ENCODE assay signal across 8 cellular contexts in genomic region chr14:60655898-60656754, GRCh38. TPM values are rescaled to one million over a fixed set of nuclear protein-coding genes. Genes with fewer than 3 reads are reported as not detected.
A peak's percentile ranks its signal among the peaks of the same experiment; 100 is the strongest.
DNase-seq lines count a peak whose midpoint lies in the region; ATAC-seq and TF ChIP-seq lines count a peak whose summit lies in the region.

No MANE protein-coding gene starts in this region.

- TF ChIP-seq CTCF in OCI-LY3 (IDR thresholded peaks at IDR 0.05; ENCODE audit: low read depth, low read length) (no peak), spleen (IDR thresholded peaks at IDR 0.05 in 8 of 11, conservative IDR thresholded peaks at IDR 0.05 in 3 of 11) (no peak)

- no peaks in the 10 kb centered on the region for H4K20me1 ChIP-seq in OCI-LY3 (ENCODE audit: insufficient read depth, low read length)

- intact Hi-C loops in spleen (cut with DNase I; ENCODE audit: low total_unique reads) = no loop called here

- H3K9me3 ChIP-seq in OCI-LY3 (ENCODE audit: insufficient read depth, low read length) (no peaks in the 10 kb centered on the region), spleen (peaks cover 0 to 13% (median 0%) of the 10 kb centered on the region in 8 donors)

- H3K27ac ChIP-seq in OCI-LY3 (ENCODE audit: low read length) (no peak overlapping the region), spleen (no peak overlapping the region)

- H3K4me3 ChIP-seq in OCI-LY3 (ENCODE audit: low read length) = peak overlapping the region; percentile 91
- peak overlapping the region in 7 of 8 donors; percentile 56 to 75 (median 60) for H3K4me3 ChIP-seq in spleen

- H2AFZ ChIP-seq in OCI-LY3 (ENCODE audit: low read depth, low read length) = peak overlapping the region; percentile 94

- H3K4me2 ChIP-seq in OCI-LY3 (ENCODE audit: low read length) = peak overlapping the region; percentile 94

- no peaks in the 10 kb centered on the region for H3K36me3 ChIP-seq in OCI-LY3 (replicated peaks; ENCODE audit: low read depth, low read length)
- no peaks in the 10 kb centered on the region for H3K36me3 ChIP-seq in spleen

- H3K9ac ChIP-seq in OCI-LY3 (ENCODE audit: low read length) = peak overlapping the region; percentile 88; the same call in 1 of the 2 replicates

- DNase-seq in activated CD4-positive, alpha-beta T cell treated with anti-CD3 and anti-CD28 coated beads for 48 hours = peak; percentile 12
- DNase-seq in activated CD4-positive, alpha-beta T cell treated with anti-CD3 and anti-CD28 coated beads for 1 hour = no peak
- DNase-seq in fibroblast of peridontal ligament (ENCODE audit: extremely low read depth) (peak; percentile 76), spleen (no peak), cortex of kidney (lab: John Stamatoyannopoulos, UW) (no peak), Kasumi-1 (lab: John Stamatoyannopoulos, UW) (no peak)

- H3K27me3 ChIP-seq in OCI-LY3 (ENCODE audit: low read depth, low read length) = 0 out of 2 replicates have a peak, but pooled peaks cover 3% of the 10 kb centered on the region
- peaks cover 16 to 100% (median 100%) of the 10 kb centered on the region in 7 donors for H3K27me3 ChIP-seq in spleen (replicated peaks in 1 of 7)

- no peaks in the 10 kb centered on the region for H3K79me2 ChIP-seq in OCI-LY3 (ENCODE audit: low read length)

- H3K4me1 ChIP-seq in OCI-LY3 (ENCODE audit: low read length) (peaks cover 17% of the 10 kb centered on the region), spleen (peaks cover 21 to 59% (median 49%) of the 10 kb centered on the region in 6 donors)

- TF ChIP-seq POLR2A in spleen (IDR thresholded peaks at IDR 0.05) = no peak

- 6 to 12% (median 9%) methylated on average over 34 to 41 of the region's 41 CpGs for WGBS in spleen, 5 donors

- ATAC-seq in GM21528 (IDR thresholded peaks at IDR 0.05; ENCODE audit: low FRiP score, unreplicated experiment) = no peak

RNA-seq across cellular contexts. Expression of gene SIX1, which starts 6.8 kb away (rescaled TPM):
- total RNA-seq in spleen = not detected
- under 1 TPM in 1 of 3 donors, not detected in 2; 0.03 TPM for polyA plus RNA-seq in spleen

Comparison
In these comparisons a context has a peak if more than half of its experiments do, and no peak if none do; other contexts are left out.
1. DNase-seq: peak in activated CD4-positive, alpha-beta T cell treated with anti-CD3 and anti-CD28 coated beads for 48 hours (single experiment) and fibroblast of peridontal ligament (single experiment); none in activated CD4-positive, alpha-beta T cell treated with anti-CD3 and anti-CD28 coated beads for 1 hour (single experiment), spleen (single experiment), cortex of kidney (single experiment) and Kasumi-1 (0 of 2).